14 cellular contexts compared by ENCODE assay signal in genomic region chr1:53046930-53047329, GRCh38. TPM values are rescaled to one million over a fixed set of nuclear protein-coding genes. Genes with fewer than 3 reads are reported as not detected.
DNase-seq lines count a peak whose midpoint lies in the region; TF ChIP-seq lines count a peak whose summit lies in the region.
"Had no signal": no experiment of that assay in that cellular context is flagged by ENCODE, and none has a peak within 500 bp of the region (broad histone marks: within the 10 kb centered on the region; RNA-seq: fewer than 3 reads in every experiment).

No MANE protein-coding gene starts in this region.

- H3K4me2 ChIP-seq in GM23248 (ENCODE audit: unreplicated experiment), result peak overlapping the region; percentile 37

- H3K4me3 ChIP-seq in GM23248, result no peak overlapping the region
- H3K4me3 ChIP-seq in esophagus muscularis mucosa, result no peak overlapping the region

- peaks cover 60% of the 10 kb centered on the region for H3F3A ChIP-seq in GM23248 (ENCODE audit: insufficient read depth)

- 52 to 73% methylated on average over 2 of the region's 2 CpGs for WGBS in GM23248 (ENCODE audit: low coverage in 1 of 2, low lambda C conversion rate in 2 of 2, missing lambda C conversion rate in 2 of 2), 2 experiments
- WGBS in esophagus muscularis mucosa, result 31% methylated on average over 2 of the region's 2 CpGs

- H3K4me1 ChIP-seq in GM23248 (ENCODE audit: insufficient read depth), result peaks cover 45% of the 10 kb centered on the region
- H3K4me1 ChIP-seq in esophagus muscularis mucosa, result peaks cover 20 to 43% (median 31%) of the 10 kb centered on the region in 4 donors

- peaks cover 24% of the 10 kb centered on the region for H3K79me2 ChIP-seq in GM23248 (ENCODE audit: insufficient read depth)

- H3K27ac ChIP-seq in GM23248 (peak overlapping the region; percentile 61; the same call in 1 of the 2 replicates), esophagus muscularis mucosa (replicated peaks in 1 of 4) (peak overlapping the region in 1 of 4 donors; percentile 3)

- no peak overlapping the region for H3K27ac Mint-ChIP-seq in activated naive CD8-positive, alpha-beta T cell treated with anti-CD3 and anti-CD28 coated beads for 36 hours

- H3K27me3 Mint-ChIP-seq in activated naive CD8-positive, alpha-beta T cell treated with anti-CD3 and anti-CD28 coated beads for 36 hours, result no peaks in the 10 kb centered on the region
- H3K27me3 Mint-ChIP-seq: CD4-positive, CD25-positive, alpha-beta regulatory T cell had no signal

- no peak overlapping the region for H2AFZ ChIP-seq in GM23248

- DNase-seq in GM23248 (peak; percentile 42), OCI-M1 (lab: John Stamatoyannopoulos, UW) (peak; percentile 5), dermis microvascular lymphatic vessel endothelial cell (ENCODE audit: low read depth in 2 of 2) (peak; percentile 79 to 93), lung microvascular endothelial cell (ENCODE audit: low read depth in 2 of 2) (peak; percentile 90 to 94), T-helper 1 cell (no peak), AG20443 (ENCODE audit: low spot score) (no peak), esophagus muscularis mucosa (ENCODE audit: extremely low spot score) (no peak)
- no peak for DNase-seq in activated naive CD8-positive, alpha-beta T cell treated with anti-CD3 and anti-CD28 coated beads for 36 hours
- DNase-seq: activated CD4-positive, alpha-beta T cell treated with anti-CD3 and anti-CD28 coated beads, Interleukin-2, amount 50 U/mL, for 48 hours; activated naive CD4-positive, alpha-beta T cell treated with anti-CD3 and anti-CD28 coated beads, Interleukin-2, amount 50 U/mL, for 16 hours; CD4-positive, CD25-positive, alpha-beta regulatory T cell; immature natural killer cell; stimulated activated naive CD4-positive, alpha-beta T cell treated with Interleukin-2 at 50 U/mL for 16 hours had no signal

- H3K4me1 Mint-ChIP-seq in activated naive CD8-positive, alpha-beta T cell treated with anti-CD3 and anti-CD28 coated beads for 36 hours, result peaks cover 9% of the 10 kb centered on the region

- no peaks in the 10 kb centered on the region for H3K9me3 Mint-ChIP-seq in activated naive CD8-positive, alpha-beta T cell treated with anti-CD3 and anti-CD28 coated beads for 36 hours
- H3K9me3 Mint-ChIP-seq: CD4-positive, CD25-positive, alpha-beta regulatory T cell; immature natural killer cell; neural crest cell had no signal

- H3K36me3 ChIP-seq in GM23248 (ENCODE audit: low read depth) (peaks cover 27% of the 10 kb centered on the region), esophagus muscularis mucosa (peaks cover 8 to 44% (median 15%) of the 10 kb centered on the region in 4 donors)

- TF ChIP-seq CTCF in esophagus muscularis mucosa (IDR thresholded peaks at IDR 0.05), result no peak

- H3K9ac ChIP-seq in GM23248, result no peak overlapping the region

- in situ Hi-C loops in GM23248 (cut with MboI), result no loop called here

- no peaks in the 10 kb centered on the region for H3K9me3 ChIP-seq in GM23248 (ENCODE audit: low read depth)
- no peaks in the 10 kb centered on the region for H3K9me3 ChIP-seq in esophagus muscularis mucosa

- H3K9me2 ChIP-seq in GM23248 (ENCODE audit: insufficient read depth), result no peaks in the 10 kb centered on the region

- TF ChIP-seq EP300 in esophagus muscularis mucosa (IDR thresholded peaks at IDR 0.05), result no peak

- TF ChIP-seq POLR2A in esophagus muscularis mucosa (IDR thresholded peaks at IDR 0.05; ENCODE audit: low read depth), result no peak

- H3K4me3 Mint-ChIP-seq in activated naive CD8-positive, alpha-beta T cell treated with anti-CD3 and anti-CD28 coated beads for 36 hours, result no peak overlapping the region
- H3K4me3 Mint-ChIP-seq: CD4-positive, CD25-positive, alpha-beta regulatory T cell; immature natural killer cell; neural crest cell had no signal

- no peaks in the 10 kb centered on the region for H4K20me1 ChIP-seq in GM23248 (ENCODE audit: insufficient read depth)

- no peaks in the 10 kb centered on the region for H3K27me3 ChIP-seq in GM23248 (replicated peaks; ENCODE audit: insufficient read depth)
- H3K27me3 ChIP-seq in esophagus muscularis mucosa, result no peaks in the 10 kb centered on the region

- intact Hi-C loops in esophagus muscularis mucosa (cut with DNase I), result no loop called here

- peaks cover 1% of the 10 kb centered on the region for H3K36me3 Mint-ChIP-seq in activated naive CD8-positive, alpha-beta T cell treated with anti-CD3 and anti-CD28 coated beads for 36 hours

RNA-seq across cellular contexts. Expression of gene PODN, which starts 15.1 kb away (rescaled TPM):
- 54.0 and 54.8 TPM in 2 replicates for total RNA-seq in GM23248 (2014; rRNA removed; shearing (Covaris generic))
- 71.6 and 73.7 TPM in 2 replicates for polyA plus RNA-seq in GM23248 (2016; fragmentation: Nextera tagmentation; extraction: Ambion mirVana)
- total RNA-seq in dermis microvascular lymphatic vessel endothelial cell (0.13 TPM in 1 of 2 replicates, not detected in the other), lung microvascular endothelial cell (under 0.01 and 0.22 TPM in 2 replicates), esophagus muscularis mucosa (100 to 1,000 TPM in 3 of 4 donors, 10 to 100 TPM in 1; 78.6 to 150 (median 113) TPM)
- not detected for total RNA-seq in activated naive CD8-positive, alpha-beta T cell treated with anti-CD3 and anti-CD28 coated beads for 36 hours
- total RNA-seq: CD4-positive, CD25-positive, alpha-beta regulatory T cell had no signal
- polyA plus RNA-seq: CD4-positive, CD25-positive, alpha-beta regulatory T cell had no signal

Comparison
In these comparisons a context has a peak if more than half of its experiments do, and no peak if none do; other contexts are left out.
1. DNase-seq: peak in GM23248 (single experiment), OCI-M1 (single experiment), dermis microvascular lymphatic vessel endothelial cell (2 of 2) and lung microvascular endothelial cell (2 of 2); none in activated naive CD8-positive, alpha-beta T cell treated with anti-CD3 and anti-CD28 coated beads for 36 hours (single experiment), T-helper 1 cell (0 of 5), AG20443 (single experiment) and esophagus muscularis mucosa (single experiment).
2. RNA of gene PODN, which starts 15.1 kb away (total RNA-seq): 78.6 to 150 TPM in esophagus muscularis mucosa and 54.0 to 54.8 TPM in GM23248; 0.13 TPM in dermis microvascular lymphatic vessel endothelial cell, under 0.01 to 0.22 TPM in lung microvascular endothelial cell and not detected in activated naive CD8-positive, alpha-beta T cell treated with anti-CD3 and anti-CD28 coated beads for 36 hours; every median in the first group is over 10 times any median in the second.